Comparison of ENCODE assay signal across 12 cellular contexts in genomic region chr11:10784229-10785145, GRCh38. TPM values are rescaled to one million over a fixed set of nuclear protein-coding genes. Genes with fewer than 3 reads are reported as not detected.
DNase-seq lines count a peak whose midpoint lies in the region; ATAC-seq and TF ChIP-seq lines count a peak whose summit lies in the region.
"Had no signal": no experiment of that assay in that cellular context is flagged by ENCODE, and none has a peak within 500 bp of the region (broad histone marks: within the 10 kb centered on the region; RNA-seq: fewer than 3 reads in every experiment).

No MANE protein-coding gene starts in this region.

- H3K36me3 Mint-ChIP-seq in Caco-2 (ENCODE audit: insufficient read depth, unreplicated experiment), result no peaks in the 10 kb centered on the region

- H3K4me3 ChIP-seq in fibroblast of pulmonary artery (replicated peaks; ENCODE audit: low read depth, low read length) (no peak overlapping the region), Caco-2 (ENCODE audit: low read depth, low read length) (no peak overlapping the region)
- H3K4me3 ChIP-seq: A549 had no signal

- ATAC-seq in GM19397 (IDR thresholded peaks at IDR 0.05; ENCODE audit: unreplicated experiment), result no peak
- ATAC-seq in GM21619 (IDR thresholded peaks at IDR 0.05; ENCODE audit: unreplicated experiment), result no peak
- ATAC-seq: A549 had no signal

- no peak for TF ChIP-seq CTCF in fibroblast of pulmonary artery (IDR thresholded peaks at IDR 0.05; ENCODE audit: low read length, missing control alignments)
- no peak for TF ChIP-seq CTCF in Caco-2 (IDR thresholded peaks at IDR 0.05; ENCODE audit: insufficient read depth in 1 of 2, low read depth in 1 of 2, low read length in 1 of 2, severe bottlenecking in 1 of 2, unreplicated experiment in 1 of 2)

- H3K9me3 Mint-ChIP-seq in Caco-2 (ENCODE audit: unreplicated experiment), result no peaks in the 10 kb centered on the region

- intact Hi-C loops in Caco-2 (cut with micrococcal nuclease; ENCODE audit: unreplicated experiment), result no loop called here

- H3K9me3 ChIP-seq in Caco-2, result no peaks in the 10 kb centered on the region
- H3K9me3 ChIP-seq: A549 had no signal

- POLR2A ChIA-PET in Caco-2 (lab: Charles Lee), result interaction anchor here (0.6 to 0.7 kb wide), 2 partner anchors 25 to 269 kb away, joined by 3 read pairs; no protein-coding TSS in a partner anchor

- no TSS peak for BruUV-seq in Caco-2 (replicated peaks; lab: Mats Ljungman, UMichigan)

- H3K27me3 Mint-ChIP-seq in Caco-2 (ENCODE audit: insufficient read depth, unreplicated experiment), result no peaks in the 10 kb centered on the region

- H3K27me3 ChIP-seq in Caco-2 (replicated peaks; ENCODE audit: control insufficient read depth, insufficient read depth, low read length), result no peaks in the 10 kb centered on the region

- no peaks in the 10 kb centered on the region for H3K4me1 Mint-ChIP-seq in Caco-2 (ENCODE audit: low read depth, unreplicated experiment)

- no peaks in the 10 kb centered on the region for H3K4me1 ChIP-seq in Caco-2
- H3K4me1 ChIP-seq: A549 had no signal

- no peak overlapping the region for H3K4me3 Mint-ChIP-seq in Caco-2 (ENCODE audit: unreplicated experiment)

- no peaks in the 10 kb centered on the region for H3K36me3 ChIP-seq in Caco-2 (ENCODE audit: control insufficient read depth, insufficient read depth, low read length)

- H3K27ac Mint-ChIP-seq in Caco-2 (ENCODE audit: unreplicated experiment), result no peak overlapping the region

- DNase-seq in NCI-H1694 (lab: John Stamatoyannopoulos, UW), result peak; percentile 15
- DNase-seq in NCI-H1694 treated with DMSO at 0.1 percent for 48 hours (lab: John Stamatoyannopoulos, UW), result no peak
- DNase-seq in NCI-H446 treated with DMSO at 0.1 percent for 48 hours (lab: John Stamatoyannopoulos, UW), result peak; percentile 18
- peak; percentile 58 for DNase-seq in fibroblast of pulmonary artery (ENCODE audit: low read depth)
- peak; percentile 58 for DNase-seq in retina
- DNase-seq in Caco-2, result no peak
- DNase-seq: amniotic stem cell; NK-92 treated with Interleukin-12 subunit alpha and Interleukin-12 subunit beta, amount 100 ng/mL, for 24 hours; stimulated activated naive CD4-positive, alpha-beta T cell treated with Interleukin-2 at 50 U/mL for 16 hours had no signal

- CTCF ChIA-PET in Caco-2 (lab: Charles Lee), result interaction anchor here (0.6 kb wide), 1 partner anchor 24 kb away, joined by 3 read pairs; no protein-coding TSS in a partner anchor

RNA-seq across cellular contexts. Expression of gene EIF4G2, which starts 24.2 kb away (rescaled TPM):
- 1,233 and 1,287 TPM in 2 replicates for total RNA-seq in Caco-2 (2022)

RNA-seq across cellular contexts. Expression of gene CTR9, which starts 33.4 kb away (rescaled TPM):
- total RNA-seq in Caco-2 (2022), result 51.1 and 54.0 TPM in 2 replicates

Comparison
In these comparisons a context has a peak if more than half of its experiments do, and no peak if none do; other contexts are left out.
1. DNase-seq: peak in NCI-H1694 (single experiment), NCI-H446 treated with DMSO at 0.1 percent for 48 hours (single experiment), fibroblast of pulmonary artery (single experiment) and retina (single experiment); none in NCI-H1694 treated with DMSO at 0.1 percent for 48 hours (single experiment) and Caco-2 (0 of 2).